9 cellular contexts compared by ENCODE assay signal in the genomic region with DNA sequence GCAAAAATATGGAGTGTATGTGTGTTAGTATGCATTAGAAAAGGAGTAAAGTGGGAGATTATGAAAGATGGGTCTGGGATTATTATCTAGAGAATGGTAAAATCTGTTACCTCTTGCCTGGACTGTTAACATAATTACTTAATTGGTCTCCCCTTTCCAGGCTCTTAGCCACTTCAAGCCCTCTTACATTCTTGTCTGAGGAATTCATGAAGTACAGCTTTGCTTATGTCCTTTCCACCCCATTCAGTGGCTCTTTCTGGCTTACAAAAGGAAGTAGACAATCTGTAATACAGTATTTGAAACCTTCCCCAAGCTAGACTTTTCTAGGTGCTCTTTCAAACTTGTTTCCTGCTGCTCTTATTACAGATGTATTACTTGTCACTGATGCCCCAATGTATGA.
DNase-seq lines count a peak whose midpoint lies in the region; ATAC-seq and TF ChIP-seq lines count a peak whose summit lies in the region.
"Had no signal": no experiment of that assay in that cellular context is flagged by ENCODE, and none has a peak within 500 bp of the region (broad histone marks: within the 10 kb centered on the region; RNA-seq: fewer than 3 reads in every experiment).

No MANE protein-coding gene starts in this region.

- H3K36me3 ChIP-seq in SU-DHL-6 (ENCODE audit: low read length): peaks cover 21% of the 10 kb centered on the region
- H3K36me3 ChIP-seq in left lung: peaks cover 0 to 17% of the 10 kb centered on the region in 2 donors
- no peaks in the 10 kb centered on the region for H3K36me3 ChIP-seq in SJCRH30

- H3K79me2 ChIP-seq in SU-DHL-6 (ENCODE audit: insufficient read depth, low read length): peaks cover 99% of the 10 kb centered on the region

- no peak overlapping the region for H3K9ac ChIP-seq in SU-DHL-6 (ENCODE audit: low read length)

- H3K4me2 ChIP-seq in SU-DHL-6 (ENCODE audit: low read depth, low read length, poor library complexity, severe bottlenecking): peak overlapping the region; percentile 5

- H2AFZ ChIP-seq in SU-DHL-6 (ENCODE audit: low read depth, low read length, severe bottlenecking): no peak overlapping the region

- H3K27me3 ChIP-seq in SU-DHL-6 (ENCODE audit: low read length) (no peaks in the 10 kb centered on the region), left lung (no peaks in the 10 kb centered on the region), SJCRH30 (no peaks in the 10 kb centered on the region)

- H3K4me1 Mint-ChIP-seq in stimulated activated naive CD8-positive, alpha-beta T cell treated with anti-CD3 and anti-CD28 coated beads, Interleukin-15, Interleukin-2, amounts not matched to agents 100 ng/mL and 50 ng/mL, for 24 hours (ENCODE audit: low read depth): peaks cover 71% of the 10 kb centered on the region

- TF ChIP-seq CTCF in SU-DHL-6 (IDR thresholded peaks at IDR 0.05; ENCODE audit: insufficient read depth, low read length, poor library complexity, severe bottlenecking) (no peak), left lung (IDR thresholded peaks at IDR 0.05) (no peak)

- DNase-seq in stimulated activated naive CD8-positive, alpha-beta T cell treated with anti-CD3 and anti-CD28 coated beads, Interleukin-15, Interleukin-2, amounts not matched to agents 100 U/mL and 50 U/mL, for 24 hours: no peak
- DNase-seq in left lung (no peak), sciatic nerve (ENCODE audit: low spot score) (no peak), SJCRH30 (no peak)
- DNase-seq in stimulated activated CD8-positive, alpha-beta memory T cell treated with anti-CD3 and anti-CD28 coated beads, Interleukin-4, amount 100 ng/mL, for 48 hours: no peak
- no peak for DNase-seq in stimulated activated naive CD4-positive, alpha-beta T cell (lab: John Stamatoyannopoulos, UW)
- DNase-seq: anterior cingulate cortex had no signal

- no peak overlapping the region for H3K4me3 Mint-ChIP-seq in stimulated activated naive CD8-positive, alpha-beta T cell treated with anti-CD3 and anti-CD28 coated beads, Interleukin-15, Interleukin-2, amounts not matched to agents 100 ng/mL and 50 ng/mL, for 24 hours

- peaks cover 49% of the 10 kb centered on the region for H3K36me3 Mint-ChIP-seq in stimulated activated naive CD8-positive, alpha-beta T cell treated with anti-CD3 and anti-CD28 coated beads, Interleukin-15, Interleukin-2, amounts not matched to agents 100 ng/mL and 50 ng/mL, for 24 hours (ENCODE audit: low read depth)

- H3K9me3 ChIP-seq in SU-DHL-6 (ENCODE audit: insufficient read depth, low read length) (no peaks in the 10 kb centered on the region), left lung (no peaks in the 10 kb centered on the region), SJCRH30 (replicated peaks) (no peaks in the 10 kb centered on the region; the same call in 1 of the 2 replicates)

- H3K9me2 ChIP-seq in SU-DHL-6 (replicated peaks; ENCODE audit: insufficient read depth, low read length): no peaks in the 10 kb centered on the region

- H3K4me3 ChIP-seq in SU-DHL-6 (ENCODE audit: insufficient read depth, low read length, poor library complexity, severe bottlenecking) (no peak overlapping the region), left lung (no peak overlapping the region), SJCRH30 (no peak overlapping the region)

- H3K27ac ChIP-seq in SU-DHL-6 (ENCODE audit: low read depth, low read length) (peak overlapping the region; percentile 2; the same call in 1 of the 2 replicates), left lung (peak overlapping the region; percentile 58 to 64), SJCRH30 (no peak overlapping the region)

- peaks cover 38% of the 10 kb centered on the region for H4K20me1 ChIP-seq in SU-DHL-6 (ENCODE audit: low read depth, low read length)

- intact Hi-C loops in left lung (cut with DNase I) (no loop called here), sciatic nerve (cut with DNase I) (no loop called here)

- peaks cover 34 to 79% of the 10 kb centered on the region in 2 donors for H3K4me1 ChIP-seq in left lung
- H3K4me1 ChIP-seq in SJCRH30: no peaks in the 10 kb centered on the region

- peak overlapping the region; percentile 85 for H3K27ac Mint-ChIP-seq in stimulated activated naive CD8-positive, alpha-beta T cell treated with anti-CD3 and anti-CD28 coated beads, Interleukin-15, Interleukin-2, amounts not matched to agents 100 ng/mL and 50 ng/mL, for 24 hours

- ATAC-seq in stimulated activated naive CD8-positive, alpha-beta T cell treated with anti-CD3 and anti-CD28 coated beads, Interleukin-15, Interleukin-2, amounts not matched to agents 100 U/mL and 50 U/mL, for 24 hours: no peak
- peak; percentile 69 for ATAC-seq in left lung
- no peak for ATAC-seq in sciatic nerve

- H3K27me3 Mint-ChIP-seq in stimulated activated naive CD8-positive, alpha-beta T cell treated with anti-CD3 and anti-CD28 coated beads, Interleukin-15, Interleukin-2, amounts not matched to agents 100 ng/mL and 50 ng/mL, for 24 hours: no peaks in the 10 kb centered on the region

- H3K9me3 Mint-ChIP-seq in stimulated activated naive CD8-positive, alpha-beta T cell treated with anti-CD3 and anti-CD28 coated beads, Interleukin-15, Interleukin-2, amounts not matched to agents 100 ng/mL and 50 ng/mL, for 24 hours: no peaks in the 10 kb centered on the region

- peaks cover 14% of the 10 kb centered on the region; the same call in 1 of the 2 replicates for H3F3A ChIP-seq in SU-DHL-6 (ENCODE audit: insufficient read depth)
